1 cellular context compared by ENCODE assay signal in genomic region chr7:98398567-98399372, GRCh38.
TF ChIP-seq lines count a peak whose summit lies in the region.

No MANE protein-coding gene starts in this region.

TF ChIP-seq in HEK293, 187 proteins besides CTCF, POLR2A, EP300 and RAD21 (continued from another document):
- TF ChIP-seq, protein P1, sequence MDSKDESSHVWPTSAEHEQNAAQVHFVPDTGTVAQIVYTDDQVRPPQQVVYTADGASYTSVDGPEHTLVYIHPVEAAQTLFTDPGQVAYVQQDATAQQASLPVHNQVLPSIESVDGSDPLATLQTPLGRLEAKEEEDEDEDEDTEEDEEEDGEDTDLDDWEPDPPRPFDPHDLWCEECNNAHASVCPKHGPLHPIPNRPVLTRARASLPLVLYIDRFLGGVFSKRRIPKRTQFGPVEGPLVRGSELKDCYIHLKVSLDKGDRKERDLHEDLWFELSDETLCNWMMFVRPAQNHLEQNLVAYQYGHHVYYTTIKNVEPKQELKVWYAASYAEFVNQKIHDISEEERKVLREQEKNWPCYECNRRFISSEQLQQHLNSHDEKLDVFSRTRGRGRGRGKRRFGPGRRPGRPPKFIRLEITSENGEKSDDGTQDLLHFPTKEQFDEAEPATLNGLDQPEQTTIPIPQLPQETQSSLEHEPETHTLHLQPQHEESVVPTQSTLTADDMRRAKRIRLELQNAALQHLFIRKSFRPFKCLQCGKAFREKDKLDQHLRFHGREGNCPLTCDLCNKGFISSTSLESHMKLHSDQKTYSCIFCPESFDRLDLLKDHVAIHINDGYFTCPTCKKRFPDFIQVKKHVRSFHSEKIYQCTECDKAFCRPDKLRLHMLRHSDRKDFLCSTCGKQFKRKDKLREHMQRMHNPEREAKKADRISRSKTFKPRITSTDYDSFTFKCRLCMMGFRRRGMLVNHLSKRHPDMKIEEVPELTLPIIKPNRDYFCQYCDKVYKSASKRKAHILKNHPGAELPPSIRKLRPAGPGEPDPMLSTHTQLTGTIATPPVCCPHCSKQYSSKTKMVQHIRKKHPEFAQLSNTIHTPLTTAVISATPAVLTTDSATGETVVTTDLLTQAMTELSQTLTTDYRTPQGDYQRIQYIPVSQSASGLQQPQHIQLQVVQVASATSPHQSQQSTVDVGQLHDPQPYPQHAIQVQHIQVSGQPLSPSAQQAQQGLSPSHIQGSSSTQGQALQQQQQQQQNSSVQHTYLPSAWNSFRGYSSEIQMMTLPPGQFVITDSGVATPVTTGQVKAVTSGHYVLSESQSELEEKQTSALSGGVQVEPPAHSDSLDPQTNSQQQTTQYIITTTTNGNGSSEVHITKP (tag by site-specific recombination; IDR thresholded peaks at IDR 0.05): peak; percentile 86
- peak; percentile 72 for TF ChIP-seq ZBTB11 (tag by site-specific recombination; conservative IDR thresholded peaks at IDR 0.05; ENCODE audit: low read depth)
- no peak for TF ChIP-seq ZNF555 (tag by site-specific recombination; conservative IDR thresholded peaks at IDR 0.05)
- TF ChIP-seq ZNF600 (tag by site-specific recombination; IDR thresholded peaks at IDR 0.05): peak; percentile 69
- no peak for TF ChIP-seq SCRT1 (tag by site-specific recombination; IDR thresholded peaks at IDR 0.05; ENCODE audit: borderline replicate concordance)
- TF ChIP-seq ZBTB21 (tag by site-specific recombination; IDR thresholded peaks at IDR 0.05): 0 out of 2 replicates have a peak, but pooled peaks have one; percentile 26
- no peak for TF ChIP-seq ZNF510 (tag by site-specific recombination; IDR thresholded peaks at IDR 0.05; ENCODE audit: insufficient replicate concordance)
- 0 out of 2 replicates have a peak, but pooled peaks have one; percentile 34 for TF ChIP-seq ZBTB10 (tag by site-specific recombination; IDR thresholded peaks at IDR 0.05)
- TF ChIP-seq ZNF629 (tag by site-specific recombination; IDR thresholded peaks at IDR 0.05): peak; percentile 40
